Comparison of ENCODE assay signal across 8 cellular contexts in the genomic region with DNA sequence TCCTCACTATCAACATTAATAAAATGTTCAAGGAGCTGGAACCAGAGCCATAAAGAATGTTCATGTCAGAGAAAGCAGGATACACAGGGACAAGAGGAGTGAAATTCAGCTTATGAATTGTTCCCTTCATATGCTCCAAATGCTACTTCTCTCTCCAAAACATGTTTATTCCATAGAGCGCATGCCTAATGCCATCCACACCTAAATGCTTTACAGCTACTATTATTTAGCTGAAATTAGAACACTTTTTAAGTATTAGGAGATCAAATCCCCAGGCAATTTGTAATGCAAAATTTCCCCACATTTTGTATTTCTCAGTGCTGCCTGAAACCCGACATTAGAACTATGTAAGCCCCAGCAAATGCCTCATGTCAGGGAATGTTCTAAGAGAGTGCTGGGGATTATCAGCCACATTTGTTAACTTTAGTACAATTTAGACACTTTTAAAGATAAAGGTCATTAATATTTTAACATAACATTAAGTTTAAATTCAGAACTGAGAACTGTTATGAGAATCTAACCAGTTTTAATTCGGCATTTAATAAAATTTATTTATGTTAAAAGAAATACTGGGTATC.
"Had no signal": no experiment of that assay in that cellular context is flagged by ENCODE, and none has a peak within 500 bp of the region (broad histone marks: within the 10 kb centered on the region; RNA-seq: fewer than 3 reads in every experiment).

No MANE protein-coding gene starts in this region.

- H2AFZ ChIP-seq: GM23248 had no signal

- H3K27ac Mint-ChIP-seq: IgD-negative memory B cell had no signal

- H3K36me3 Mint-ChIP-seq: IgD-negative memory B cell had no signal

- H3K9ac ChIP-seq: GM23248, KMS-11 had no signal

- H3K4me1 Mint-ChIP-seq: IgD-negative memory B cell had no signal

- H3K4me3 ChIP-seq: GM23248, HAP-1 had no signal

- DNase-seq: GM23248, GOT3, H7, KBM-7 had no signal

- H3K27me3 Mint-ChIP-seq: IgD-negative memory B cell had no signal

- H3K4me2 ChIP-seq: KMS-11 had no signal

- H3K9me3 ChIP-seq: HAP-1 had no signal

- H3K36me3 ChIP-seq: HAP-1 had no signal

- ATAC-seq: HepG2 had no signal

- H3K4me3 Mint-ChIP-seq: IgD-negative memory B cell had no signal

- H3K27ac ChIP-seq: GM23248, KMS-11 had no signal
